In the genomic region with DNA sequence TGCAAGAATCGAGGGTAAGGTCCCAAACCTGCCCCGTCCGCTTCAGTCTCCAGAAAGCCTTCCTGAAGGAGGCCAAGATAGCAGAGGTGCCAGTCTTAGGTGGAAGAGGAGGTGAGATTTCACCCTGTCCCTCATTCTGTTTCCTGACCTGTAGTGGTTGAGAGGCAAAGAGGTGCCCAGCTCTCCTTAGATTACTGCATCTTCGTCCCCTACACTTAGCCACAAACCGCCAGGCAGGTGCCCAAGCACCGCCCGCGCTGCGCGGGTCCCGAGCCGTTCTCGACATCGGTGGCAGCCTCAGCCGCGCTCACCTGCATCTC, we compare ENCODE assay signal across 8 cellular contexts. TPM values are rescaled to one million over a fixed set of nuclear protein-coding genes. Genes with fewer than 3 reads are reported as not detected.
DNase-seq lines count a peak whose midpoint lies in the region; ATAC-seq and TF ChIP-seq lines count a peak whose summit lies in the region.

No MANE protein-coding gene starts in this region.

- ATAC-seq in GM19351 (IDR thresholded peaks at IDR 0.05; ENCODE audit: unreplicated experiment) (peak; percentile 2), gastrocnemius medialis (peak in 1 of 2 donors; percentile 8), GM18870 (IDR thresholded peaks at IDR 0.05; ENCODE audit: unreplicated experiment) (no peak), GM18873 (IDR thresholded peaks at IDR 0.05; ENCODE audit: low FRiP score, unreplicated experiment) (no peak), GM21529 (IDR thresholded peaks at IDR 0.05; ENCODE audit: unreplicated experiment) (no peak)

- no peak for TF ChIP-seq POLR2A in gastrocnemius medialis (IDR thresholded peaks at IDR 0.05)

- no peak for TF ChIP-seq CTCF in dorsolateral prefrontal cortex (IDR thresholded peaks at IDR 0.05 in 54 of 56, conservative IDR thresholded peaks at IDR 0.05 in 2 of 56; ENCODE audit: low read depth in 1 of 56, partially characterized antibody in 56 of 56)
- TF ChIP-seq CTCF in gastrocnemius medialis (IDR thresholded peaks at IDR 0.05 in 4 of 5, conservative IDR thresholded peaks at IDR 0.05 in 1 of 5), result no peak

- in situ Hi-C loops in gastrocnemius medialis (cut with MboI; ENCODE audit: low sequenced_read_pairs in 4 of 4), result loop anchor here in 1 of 4 donors (10.0 kb wide), 1 partner anchor 76 kb away; no protein-coding TSS in a partner anchor

- H3K9me2 ChIP-seq in Karpas-422 (replicated peaks; ENCODE audit: insufficient read depth, low read length), result no peaks in the 10 kb centered on the region

- intact Hi-C loops in dorsolateral prefrontal cortex (cut with DNase I) (loop anchor here (1.0 to 5.0 kb wide), 5 partner anchors 24 to 199 kb away; a partner anchor contains a TSS), gastrocnemius medialis (cut with DNase I; ENCODE audit: low total_unique reads) (loop anchor here (1.0 kb wide), 1 partner anchor 72 kb away; no protein-coding TSS in a partner anchor)

- H3K4me2 ChIP-seq in Karpas-422 (ENCODE audit: low read depth, low read length, poor library complexity, severe bottlenecking), result peak overlapping the region; percentile 82

- H3K27ac ChIP-seq in Karpas-422 (ENCODE audit: low read length), result no peak overlapping the region
- H3K27ac ChIP-seq in dorsolateral prefrontal cortex, result peak overlapping the region in 26 of 59 donors; percentile 4 to 94 (median 70)
- H3K27ac ChIP-seq in gastrocnemius medialis, result no peak overlapping the region

- H3K27me3 ChIP-seq in Karpas-422 (ENCODE audit: low read length) (no peaks in the 10 kb centered on the region), dorsolateral prefrontal cortex (peaks cover 0 to 42% (median 6%) of the 10 kb centered on the region in 45 donors), gastrocnemius medialis (peaks cover 87 to 91% (median 88%) of the 10 kb centered on the region in 3 donors)

- peaks cover 7% of the 10 kb centered on the region for H3K4me1 ChIP-seq in Karpas-422 (ENCODE audit: low read length)
- peaks cover 0 to 8% of the 10 kb centered on the region in 2 donors for H3K4me1 ChIP-seq in gastrocnemius medialis

- peak overlapping the region; percentile 95; the same call in 1 of the 2 replicates for H2AFZ ChIP-seq in Karpas-422 (ENCODE audit: low read length)

- H3K4me3 ChIP-seq in Karpas-422 (ENCODE audit: low read length) (peak overlapping the region; percentile 69; the same call in 1 of the 2 replicates), dorsolateral prefrontal cortex (peak overlapping the region; percentile 36 to 76 (median 61)), gastrocnemius medialis (peak overlapping the region; percentile 39 to 84 (median 54))

- no peaks in the 10 kb centered on the region for H3K36me3 ChIP-seq in Karpas-422 (ENCODE audit: insufficient read depth, low read length)
- no peaks in the 10 kb centered on the region for H3K36me3 ChIP-seq in gastrocnemius medialis

- no peaks in the 10 kb centered on the region for H3K79me2 ChIP-seq in Karpas-422 (ENCODE audit: low read length)

- H4K20me1 ChIP-seq in Karpas-422 (ENCODE audit: insufficient read depth, low read depth, low read length), result no peaks in the 10 kb centered on the region

- H3K9ac ChIP-seq in Karpas-422 (ENCODE audit: low read length), result peak overlapping the region; percentile 75; the same call in 1 of the 2 replicates

- DNase-seq in Karpas-422 (no peak), dorsolateral prefrontal cortex (peak in 2 of 10 donors; percentile 84), gastrocnemius medialis (no peak), dedifferentiated amniotic fluid mesenchymal stem cell (ENCODE audit: extremely low spot score) (no peak)

- H3K9me3 ChIP-seq in Karpas-422 (ENCODE audit: low read length) (no peaks in the 10 kb centered on the region), gastrocnemius medialis (no peaks in the 10 kb centered on the region)

RNA-seq across cellular contexts. Expression of a gene that starts 23.8 kb away (rescaled TPM):
- 36.8 and 76.5 TPM in 2 replicates for total RNA-seq in Karpas-422 (2014; rRNA removed; shearing (Covaris generic); ENCODE audit: low replicate concordance)
- 10 to 100 TPM; 42.1 to 75.8 (median 58.1) TPM for total RNA-seq in dorsolateral prefrontal cortex
- total RNA-seq in gastrocnemius medialis, result 10 to 100 TPM; 50.9 to 81.9 (median 61.4) TPM
